Comparison of ENCODE assay signal across 1 cellular context in genomic region chr11:72069787-72070251, GRCh38.
TF ChIP-seq lines count a peak whose summit lies in the region.

No MANE protein-coding gene starts in this region.

TF ChIP-seq in H1, 55 proteins besides CTCF, POLR2A, EP300 and RAD21:
- TF ChIP-seq ATF3 (IDR thresholded peaks at IDR 0.05; ENCODE audit: insufficient read depth, low read depth, low read length), result no peak
- TF ChIP-seq TBP (IDR thresholded peaks at IDR 0.05; ENCODE audit: low read depth, low read length), result no peak
